ENCODE assay signal across 24 cellular contexts in the genomic region with DNA sequence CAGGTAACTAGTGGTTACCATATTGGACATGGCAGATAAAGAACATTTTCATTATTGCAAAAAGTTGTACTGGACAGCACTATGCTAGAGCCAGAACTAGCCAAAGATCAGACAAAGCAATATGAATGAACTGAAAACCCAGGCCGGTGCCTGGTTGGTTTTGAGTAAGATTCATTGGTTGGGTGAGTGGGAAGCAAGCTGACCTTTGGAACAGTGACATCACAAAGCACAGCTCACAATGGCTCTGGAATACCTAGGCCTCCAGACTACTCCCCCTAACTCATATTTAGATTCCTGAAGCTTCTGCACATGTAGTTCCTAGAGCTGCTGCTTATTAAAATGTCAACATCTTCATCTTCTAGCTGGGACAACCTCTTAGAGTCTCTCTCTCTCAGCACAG. TPM values are rescaled to one million over a fixed set of nuclear protein-coding genes. Genes with fewer than 3 reads are reported as not detected.
DNase-seq lines count a peak whose midpoint lies in the region; ATAC-seq, FAIRE-seq and TF ChIP-seq lines count a peak whose summit lies in the region.
"Had no signal": no experiment of that assay in that cellular context is flagged by ENCODE, and none has a peak within 500 bp of the region (broad histone marks: within the 10 kb centered on the region; RNA-seq: fewer than 3 reads in every experiment).

A gene (plus strand): TSS at position 283 of the 400 bp plus-strand sequence. CDS start 57 bp downstream, at position 340.

- no peak for TF ChIP-seq CTCF in K562 (IDR thresholded peaks at IDR 0.05 in 2 of 3, conservative IDR thresholded peaks at IDR 0.05 in 1 of 3; ENCODE audit: insufficient read depth in 2 of 3, low read depth in 1 of 3, low read length in 3 of 3)
- no peak for TF ChIP-seq CTCF in liver (IDR thresholded peaks at IDR 0.05; ENCODE audit: low read depth, low read length, missing input control)
- TF ChIP-seq CTCF in SK-N-SH (IDR thresholded peaks at IDR 0.05): no peak
- TF ChIP-seq CTCF in HFFc6 (IDR thresholded peaks at IDR 0.05): no peak

- H3K36me3 ChIP-seq in K562 (ENCODE audit: control insufficient read depth, insufficient read depth, low read length) (no peaks in the 10 kb centered on the region), liver (ENCODE audit: control insufficient read depth in 4 of 4, insufficient read depth in 3 of 4, low read depth in 1 of 4, low read length in 3 of 4) (no peaks in the 10 kb centered on the region), SK-N-SH (replicated peaks in 1 of 2; ENCODE audit: control insufficient read depth in 1 of 2, insufficient read depth in 2 of 2, low read length in 1 of 2) (no peaks in the 10 kb centered on the region)
- H3K36me3 ChIP-seq: BLaER1 had no signal

- H3K27ac Mint-ChIP-seq in HFFc6: no peak within 1 kb of the TSS
- H3K27ac Mint-ChIP-seq: CD4-positive, alpha-beta T cell had no signal

- TF ChIP-seq RAD21 in K562 (CRISPR knock-in tag; conservative IDR thresholded peaks at IDR 0.05 in 1 of 2, IDR thresholded peaks at IDR 0.05 in 1 of 2): no peak
- no peak for TF ChIP-seq RAD21 in liver (IDR thresholded peaks at IDR 0.05)
- TF ChIP-seq RAD21 in SK-N-SH (IDR thresholded peaks at IDR 0.05; ENCODE audit: low read length): no peak

- H3K27me3 ChIP-seq in K562 (ENCODE audit: control insufficient read depth in 2 of 2, insufficient read depth in 2 of 2, low read length in 2 of 2): no peaks in the 10 kb centered on the region
- no peaks in the 10 kb centered on the region for H3K27me3 ChIP-seq in liver (ENCODE audit: control insufficient read depth in 4 of 4, insufficient read depth in 4 of 4, low read length in 3 of 4)
- H3K27me3 ChIP-seq in SK-N-SH (ENCODE audit: insufficient read depth): no peaks in the 10 kb centered on the region
- H3K27me3 ChIP-seq: BLaER1 had no signal

- 8% methylated on average over 1 of the region's 1 CpG for WGBS in K562 (ENCODE audit: insufficient coverage, low coverage, missing lambda C conversion rate)
- WGBS in liver: 31% methylated on average over 1 of the region's 1 CpG
- 50% methylated on average over 1 of the region's 1 CpG for WGBS in SK-N-SH (ENCODE audit: low lambda C conversion rate)

- H3K4me3 ChIP-seq in K562 (no peak within 1 kb of the TSS), liver (ENCODE audit: low read depth in 1 of 3, low read length in 3 of 3) (no peak within 1 kb of the TSS), SK-N-SH (ENCODE audit: low read depth in 2 of 2, low read length in 1 of 2) (no peak within 1 kb of the TSS)
- H3K4me3 ChIP-seq: BLaER1, SK-N-MC had no signal

- H3K36me3 Mint-ChIP-seq in HFFc6 (ENCODE audit: low read depth): no peaks in the 10 kb centered on the region

- no peak for TF ChIP-seq POLR2A in K562 (conservative IDR thresholded peaks at IDR 0.05)

- no peak within 1 kb of the TSS for H3K9ac ChIP-seq in K562 (ENCODE audit: insufficient read depth in 1 of 2, low read depth in 2 of 2, low read length in 2 of 2)
- no peak within 1 kb of the TSS for H3K9ac ChIP-seq in liver (ENCODE audit: low read depth in 1 of 2, low read length in 2 of 2)
- no peak within 1 kb of the TSS for H3K9ac ChIP-seq in SK-N-SH
- H3K9ac ChIP-seq: BLaER1 had no signal

- H3K4me1 Mint-ChIP-seq in HFFc6 (ENCODE audit: low read depth): peaks cover 32% of the 10 kb centered on the region

- no peaks in the 10 kb centered on the region for H3K79me2 ChIP-seq in K562 (ENCODE audit: control insufficient read depth, insufficient read depth, low read length)
- H3K79me2 ChIP-seq in SK-N-SH (ENCODE audit: insufficient read depth): no peaks in the 10 kb centered on the region

- H4K20me1 ChIP-seq in K562 (replicated peaks; ENCODE audit: control insufficient read depth, insufficient read depth, low read length) (no peaks in the 10 kb centered on the region), SK-N-SH (ENCODE audit: insufficient read depth) (no peaks in the 10 kb centered on the region)
- H4K20me1 ChIP-seq: BLaER1 had no signal

- no peaks in the 10 kb centered on the region for H3K9me3 Mint-ChIP-seq in HFFc6
- H3K9me3 Mint-ChIP-seq: CD4-positive, alpha-beta T cell had no signal

- H2AFZ ChIP-seq in K562 (ENCODE audit: low read depth, low read length) (no peak within 1 kb of the TSS), SK-N-SH (ENCODE audit: low read depth) (no peak within 1 kb of the TSS)

- no peaks in the 10 kb centered on the region for H3K9me2 ChIP-seq in SK-N-SH

- no peaks in the 10 kb centered on the region for H3K9me1 ChIP-seq in K562 (ENCODE audit: control insufficient read depth, insufficient read depth, low read length)

- no peak within 1 kb of the TSS for H3K4me2 ChIP-seq in K562 (ENCODE audit: insufficient read depth, low read length)
- H3K4me2 ChIP-seq in SK-N-SH: no peak within 1 kb of the TSS
- H3K4me2 ChIP-seq: BLaER1 had no signal

- peak; percentile 17 for DNase-seq in HT-29 (ENCODE audit: low spot score)
- DNase-seq in K562 (ENCODE audit: extremely low read depth in 1 of 4, low spot score in 3 of 4): no peak
- DNase-seq in SK-N-SH: no peak
- DNase-seq in HFFc6: no peak
- no peak for DNase-seq in NCI-H524 treated with DMSO at 0.1 percent for 48 hours (lab: John Stamatoyannopoulos, UW)
- DNase-seq: CD4-positive, alpha-beta T cell; GOT3; KG1; NCI-H1092; NCI-H1436; NCI-H187 treated with DMSO at 0.1 percent for 48 hours; NCI-H2107; NCI-H446 treated with DMSO at 0.1 percent for 48 hours; NCI-H774; Right ventricle myocardium superior had no signal

- BruUV-seq in K562 (replicated peaks; lab: Mats Ljungman, UMichigan): no TSS peak

- H3F3A ChIP-seq in SK-N-SH (replicated peaks; ENCODE audit: insufficient read depth): peaks cover 24% of the 10 kb centered on the region

- H3K4me3 Mint-ChIP-seq in HFFc6: no peak within 1 kb of the TSS
- H3K4me3 Mint-ChIP-seq: CD4-positive, alpha-beta T cell had no signal

- in situ Hi-C loops in K562 (cut with MboI): no loop called here

- TF ChIP-seq EP300 in K562 (IDR thresholded peaks at IDR 0.05; ENCODE audit: low read length) (no peak), SK-N-SH (IDR thresholded peaks at IDR 0.05; ENCODE audit: borderline replicate concordance in 1 of 2, low read depth in 1 of 2, low read length in 1 of 2) (no peak)

- no peak for FAIRE-seq in K562 (lab: Jason Lieb, UNC)
- FAIRE-seq: G401.6, GM12892 had no signal

- CTCF ChIA-PET in K562 (lab: Yijun Ruan, JAX; ENCODE audit: low intra/inter-chr PET ratio) (no interaction called here), SK-N-SH (lab: Yijun Ruan, JAX) (interaction anchor here (1.2 to 1.3 kb wide), 2 partner anchors 67 to 91 kb away, joined by 5 read pairs; no protein-coding TSS in a partner anchor)

- H3K4me1 ChIP-seq in K562 (replicated peaks in 1 of 2; ENCODE audit: control insufficient read depth in 2 of 2, insufficient read depth in 2 of 2, low read length in 2 of 2): peaks cover 0 to 3% of the 10 kb centered on the region in 2 experiments; a peak in 2 of 5 replicates
- no peaks in the 10 kb centered on the region for H3K4me1 ChIP-seq in liver (ENCODE audit: control insufficient read depth in 4 of 4, insufficient read depth in 4 of 4, low read length in 3 of 4)
- H3K4me1 ChIP-seq in SK-N-SH (ENCODE audit: control insufficient read depth in 1 of 2, insufficient read depth in 2 of 2, low read depth in 1 of 2, low read length in 1 of 2): peaks cover 0 to 10% of the 10 kb centered on the region in 2 experiments; a peak in 1 of 4 replicates
- H3K4me1 ChIP-seq: BLaER1 had no signal

- POLR2A ChIA-PET in K562 (lab: Yijun Ruan, JAX) (interaction anchor here (0.9 to 2.9 kb wide), 3 partner anchors 9 to 113 kb away, joined by 3 to 23 read pairs (median 3); a partner anchor contains a TSS), SK-N-SH (lab: Yijun Ruan, JAX) (no interaction called here)

- intact Hi-C loops in K562 (cut with micrococcal nuclease): no loop called here

- H3K9me3 ChIP-seq in K562 (replicated peaks; ENCODE audit: control insufficient read depth, insufficient read depth, low read depth, low read length): no peaks in the 10 kb centered on the region
- H3K9me3 ChIP-seq in liver (ENCODE audit: control insufficient read depth in 4 of 4, low read length in 3 of 4): no peaks in the 10 kb centered on the region
- no peaks in the 10 kb centered on the region for H3K9me3 ChIP-seq in SK-N-SH
- H3K9me3 ChIP-seq: BLaER1 had no signal

- peaks cover 7% of the 10 kb centered on the region for H3K27me3 Mint-ChIP-seq in HFFc6 (ENCODE audit: insufficient read depth)
- H3K27me3 Mint-ChIP-seq: CD4-positive, alpha-beta T cell had no signal

- ATAC-seq in K562: no peak
- no peak for ATAC-seq in GM21390 (IDR thresholded peaks at IDR 0.05; ENCODE audit: unreplicated experiment)
- ATAC-seq: HCT116 had no signal

- no peak within 1 kb of the TSS for H3K27ac ChIP-seq in K562 (ENCODE audit: extremely low read depth, low read depth, low read length)
- H3K27ac ChIP-seq in liver (ENCODE audit: low read depth in 1 of 2, low read length in 2 of 2): no peak within 1 kb of the TSS
- H3K27ac ChIP-seq in SK-N-SH (ENCODE audit: low read depth in 2 of 2, low read length in 1 of 2): no peak within 1 kb of the TSS
- H3K27ac ChIP-seq: BLaER1, SK-N-MC had no signal

TF ChIP-seq in liver, 16 proteins besides CTCF, POLR2A, EP300 and RAD21 (continues in another document):
- peak; percentile 14 to 55 for TF ChIP-seq HNF4A (conservative IDR thresholded peaks at IDR 0.05)

TF ChIP-seq in SK-N-SH, 30 proteins besides CTCF, POLR2A, EP300 and RAD21 (continues in another document):
- TF ChIP-seq JUND (IDR thresholded peaks at IDR 0.05): no peak

RNA-seq across cellular contexts. Expression of the gene that starts here (rescaled TPM):
- total RNA-seq in HT-29 (2014; rRNA removed; shearing (Covaris generic)): not detected in 2 replicates
- not detected in 2 replicates for total RNA-seq in K562 (2011; cell fraction: chromatin; rRNA removed; ENCODE audit: low replicate concordance)
- not detected in 2 replicates for total RNA-seq in K562 (2011; cell fraction: nucleolus; rRNA removed)
- total RNA-seq in K562 (2011; cell fraction: nucleoplasm; rRNA removed): not detected in 2 replicates
- total RNA-seq in K562 (2014; rRNA removed) (not detected in 2 replicates), K562 (2014; rRNA removed; fragmentation: Illumina TruSeq; extraction: Trizol) (not detected in 2 replicates), K562 (2015; rRNA removed; fragmentation: Illumina TruSeq; extraction: Trizol) (not detected in 2 replicates), K562 (2021) (not detected in 2 replicates), liver (not detected)
- polyA plus RNA-seq in K562 (2011; rRNA removed) (not detected in 2 replicates), K562 (2014; fragmentation: Illumina TruSeq; extraction: Trizol) (not detected in 2 replicates), K562 (2014; fragmentation: Nextera tagmentation; extraction: Ambion mirVana) (not detected), K562 (2014; rRNA removed) (not detected in 2 replicates), liver (not detected), SK-N-SH (2012; rRNA removed) (0.19 TPM in 1 of 2 replicates, not detected in the other)
- not detected in 2 replicates for polyA plus RNA-seq in K562 (2011; cell fraction: cytosol; rRNA removed)
- not detected in 2 replicates for polyA plus RNA-seq in K562 (2011; cell fraction: nucleus; rRNA removed)
- polyA plus RNA-seq in K562 (2012): not detected in 2 replicates
- not detected in 2 replicates for polyA minus RNA-seq in K562 (2011; rRNA and poly(A)+ RNA removed)
- not detected in 2 replicates for polyA minus RNA-seq in K562 (2011; cell fraction: cytosol; rRNA and poly(A)+ RNA removed)
- not detected in 2 replicates for polyA minus RNA-seq in K562 (2011; cell fraction: nucleus; rRNA and poly(A)+ RNA removed)
- polyA plus RNA-seq in SK-N-SH (2012; cell fraction: cytosol; rRNA removed): not detected in 2 replicates
- not detected in 2 replicates for polyA plus RNA-seq in SK-N-SH (2012; cell fraction: nucleus; rRNA removed)
- total RNA-seq in HFFc6 (2021; fragmentation: NEBNext Ultra II Directional; extraction: Animal tissue kit (Norgen Biotek cat#: 25700)): not detected
- total RNA-seq: CD4-positive, alpha-beta T cell; Daoy; Right ventricle myocardium superior; RPMI7951 had no signal

Comparison
In these comparisons a context has a peak if more than half of its experiments do, and no peak if none do; other contexts are left out.
1. Peak in DNase-seq in HT-29; RNA of the gene not detected or under 1 TPM.